Comparison of ENCODE assay signal across 16 cellular contexts in the genomic region with DNA sequence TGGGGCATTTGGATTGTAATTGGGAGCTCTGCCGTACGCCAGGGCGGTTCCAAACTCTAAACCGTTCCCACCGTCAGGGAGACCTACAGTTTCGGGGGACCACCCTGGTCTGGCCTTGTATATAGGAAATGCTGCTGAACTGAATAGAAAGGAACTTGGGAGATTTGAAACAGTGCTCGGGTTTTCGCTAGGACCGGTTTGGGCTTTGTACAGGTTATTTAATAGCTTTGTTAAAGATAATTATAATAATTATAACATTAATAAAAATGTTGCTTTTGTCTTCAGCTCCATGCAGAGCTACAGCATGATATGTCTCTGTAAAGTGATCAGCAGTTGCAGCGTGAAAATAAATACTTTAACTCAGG. TPM values are rescaled to one million over a fixed set of nuclear protein-coding genes. Genes with fewer than 3 reads are reported as not detected.
DNase-seq lines count a peak whose midpoint lies in the region; ATAC-seq and TF ChIP-seq lines count a peak whose summit lies in the region.
"Had no signal": no experiment of that assay in that cellular context is flagged by ENCODE, and none has a peak within 500 bp of the region (broad histone marks: within the 10 kb centered on the region; RNA-seq: fewer than 3 reads in every experiment).

No MANE protein-coding gene starts in this region.

- H3K4me3 Mint-ChIP-seq in naive thymus-derived CD4-positive, alpha-beta T cell, result peak overlapping the region; percentile 19 to 91 (median 56)

- intact Hi-C loops in left ventricle myocardium inferior (cut with micrococcal nuclease), result no loop called here
- intact Hi-C loops in left ventricle myocardium superior (cut with micrococcal nuclease), result no loop called here
- intact Hi-C loops in naive thymus-derived CD4-positive, alpha-beta T cell (cut with micrococcal nuclease), result loop anchor here (5.0 to 10.0 kb wide), 8 partner anchors 55 to 1385 kb away; a partner anchor contains a TSS

- peaks cover 64 to 69% (median 68%) of the 10 kb centered on the region in 5 donors for H3K27me3 Mint-ChIP-seq in naive thymus-derived CD4-positive, alpha-beta T cell

- H3K9me3 ChIP-seq in left ventricle myocardium inferior (replicated peaks) (no peaks in the 10 kb centered on the region), ectodermal cell (ENCODE audit: control insufficient read depth, low read length) (no peaks in the 10 kb centered on the region)
- no peaks in the 10 kb centered on the region for H3K9me3 ChIP-seq in naive thymus-derived CD4-positive, alpha-beta T cell (ENCODE audit: control insufficient read depth in 2 of 3, low read length in 3 of 3)
- H3K9me3 ChIP-seq: spleen, tibial artery had no signal

- peaks cover 0 to 7% (median 0%) of the 10 kb centered on the region in 11 donors for H3K9me3 Mint-ChIP-seq in naive thymus-derived CD4-positive, alpha-beta T cell
- H3K9me3 Mint-ChIP-seq: activated CD4-positive, alpha-beta T cell treated with anti-CD3 and anti-CD28 coated beads, Interleukin-2, amount 10 ng/mL, durations not matched to agents 24 days and 14 days; activated T-helper 2 cell treated with anti-CD3 and anti-CD28 coated beads, Interferon-gamma antibody, Interleukin-2, Interleukin-4, amounts not matched to agents 10 μg/mL and 5 μg/mL and 100 μg/mL, durations not matched to agents 14 hours and 24 hours and 36 hours had no signal

- no peak overlapping the region for H3K27ac Mint-ChIP-seq in naive thymus-derived CD4-positive, alpha-beta T cell
- H3K27ac Mint-ChIP-seq: activated T-helper 2 cell treated with anti-CD3 and anti-CD28 coated beads, Interferon-gamma antibody, Interleukin-2, Interleukin-4, amounts not matched to agents 10 μg/mL and 5 μg/mL and 100 μg/mL, durations not matched to agents 14 hours and 24 hours and 36 hours had no signal

- TF ChIP-seq CTCF in left ventricle myocardium inferior (IDR thresholded peaks at IDR 0.05; ENCODE audit: borderline replicate concordance), result no peak

- peak overlapping the region; percentile 70 for H3K4me3 ChIP-seq in left ventricle myocardium inferior
- H3K4me3 ChIP-seq in ectodermal cell (ENCODE audit: insufficient read depth, low read depth, low read length), result peak overlapping the region; percentile 76
- no peak overlapping the region for H3K4me3 ChIP-seq in naive thymus-derived CD4-positive, alpha-beta T cell (ENCODE audit: low read length)
- H3K4me3 ChIP-seq in urinary bladder (ENCODE audit: low read depth, low read length), result peak overlapping the region; percentile 50

- CTCF ChIA-PET in naive thymus-derived CD4-positive, alpha-beta T cell (lab: Charles Lee), result no interaction called here

- no peaks in the 10 kb centered on the region for H3K36me3 ChIP-seq in left ventricle myocardium inferior
- no peaks in the 10 kb centered on the region for H3K36me3 ChIP-seq in ectodermal cell (ENCODE audit: control insufficient read depth, insufficient read depth, low read length)
- no peaks in the 10 kb centered on the region for H3K36me3 ChIP-seq in naive thymus-derived CD4-positive, alpha-beta T cell (ENCODE audit: control insufficient read depth in 2 of 3, insufficient read depth in 3 of 3, low read length in 3 of 3)
- no peaks in the 10 kb centered on the region for H3K36me3 ChIP-seq in urinary bladder (ENCODE audit: insufficient read depth)
- H3K36me3 ChIP-seq: spleen, tibial artery had no signal

- H3K27me3 ChIP-seq in left ventricle myocardium inferior (ENCODE audit: low read depth) (peaks cover 98% of the 10 kb centered on the region), ectodermal cell (ENCODE audit: control insufficient read depth, insufficient read depth, low read length, poor library complexity, severe bottlenecking) (peaks cover 69% of the 10 kb centered on the region)
- H3K27me3 ChIP-seq in naive thymus-derived CD4-positive, alpha-beta T cell (ENCODE audit: control insufficient read depth in 2 of 2, insufficient read depth in 2 of 2, low read length in 2 of 2), result peaks cover 11 to 43% of the 10 kb centered on the region in 2 donors

- TF ChIP-seq POLR2A in GM18505 (IDR thresholded peaks at IDR 0.05; ENCODE audit: borderline replicate concordance, extremely low read depth, insufficient read depth, insufficient read length), result no peak

- H3K27ac ChIP-seq in left ventricle myocardium inferior (replicated peaks) (no peak overlapping the region), ectodermal cell (ENCODE audit: insufficient read depth, low read depth, low read length, poor library complexity, severe bottlenecking) (no peak overlapping the region), urinary bladder (ENCODE audit: low read depth) (no peak overlapping the region)
- H3K27ac ChIP-seq in naive thymus-derived CD4-positive, alpha-beta T cell (ENCODE audit: low read depth, low read length), result no peak overlapping the region
- H3K27ac ChIP-seq: spleen, tibial artery had no signal

- peaks cover 18 to 35% (median 26%) of the 10 kb centered on the region in 7 donors for H3K4me1 Mint-ChIP-seq in naive thymus-derived CD4-positive, alpha-beta T cell

- POLR2A ChIA-PET in naive thymus-derived CD4-positive, alpha-beta T cell (lab: Charles Lee), result interaction anchor here (0.7 kb wide), 1 partner anchor 32 kb away, joined by 3 read pairs; no protein-coding TSS in a partner anchor

- peaks cover 43% of the 10 kb centered on the region for H3K4me1 ChIP-seq in left ventricle myocardium inferior
- H3K4me1 ChIP-seq in ectodermal cell (ENCODE audit: control insufficient read depth, insufficient read depth, low read length), result peaks cover 6% of the 10 kb centered on the region
- H3K4me1 ChIP-seq in naive thymus-derived CD4-positive, alpha-beta T cell (ENCODE audit: control insufficient read depth in 2 of 2, insufficient read depth in 2 of 2, low read length in 2 of 2), result peaks cover 0 to 27% of the 10 kb centered on the region in 2 donors
- H3K4me1 ChIP-seq in urinary bladder (ENCODE audit: insufficient read depth), result peaks cover 6% of the 10 kb centered on the region

- WGBS in ectodermal cell, 2 experiments, result 2% methylated on average over 8 to 9 of the region's 10 CpGs
- WGBS in urinary bladder, result 34% methylated on average over 10 of the region's 10 CpGs

- no peak for ATAC-seq in left ventricle myocardium superior
- no peak for ATAC-seq in naive thymus-derived CD4-positive, alpha-beta T cell
- ATAC-seq in GM18505 (IDR thresholded peaks at IDR 0.05; ENCODE audit: unreplicated experiment), result no peak

- peaks cover 0 to 5% (median 0%) of the 10 kb centered on the region in 5 donors for H3K36me3 Mint-ChIP-seq in naive thymus-derived CD4-positive, alpha-beta T cell

- DNase-seq in left ventricle myocardium inferior (no peak), left ventricle myocardium superior (no peak), mucosa of gallbladder (ENCODE audit: low spot score) (no peak)
- DNase-seq in naive thymus-derived CD4-positive, alpha-beta T cell, result no peak
- DNase-seq in stimulated activated CD8-positive, alpha-beta memory T cell treated with anti-CD3 and anti-CD28 coated beads, Interleukin-4, amount 100 ng/mL, for 48 hours, result no peak
- DNase-seq: NCI-H2029 treated with DMSO at 0.1 percent for 48 hours, tibial artery had no signal

RNA-seq across cellular contexts. Expression of a gene that starts 2.4 kb away (rescaled TPM):
- total RNA-seq in left ventricle myocardium inferior (0.44 TPM), left ventricle myocardium superior (0.12 TPM), urinary bladder (0.42 TPM), mucosa of gallbladder (1.8 TPM)
- polyA plus RNA-seq in ectodermal cell (2013, experiment 1 of 4), result 43.4 TPM
- 38.4 TPM for polyA plus RNA-seq in ectodermal cell (2013, experiment 2 of 4)
- 52.2 TPM for polyA plus RNA-seq in ectodermal cell (2013, experiment 3 of 4)
- polyA plus RNA-seq in ectodermal cell (2013, experiment 4 of 4), result 48.8 TPM
- total RNA-seq in naive thymus-derived CD4-positive, alpha-beta T cell, result not detected
- polyA plus RNA-seq in naive thymus-derived CD4-positive, alpha-beta T cell, result not detected
- polyA plus RNA-seq in urinary bladder, result 2.8 TPM
- total RNA-seq: bronchial epithelial cell, spleen had no signal

RNA-seq across cellular contexts. Expression of a gene that starts 52.6 kb away (rescaled TPM):
- total RNA-seq in left ventricle myocardium inferior (0.82 TPM), left ventricle myocardium superior (1.2 TPM), urinary bladder (not detected), mucosa of gallbladder (0.86 TPM)
- polyA plus RNA-seq in ectodermal cell (2013, experiment 1 of 4), result 5.4 TPM
- polyA plus RNA-seq in ectodermal cell (2013, experiment 2 of 4), result 4.5 TPM
- polyA plus RNA-seq in ectodermal cell (2013, experiment 3 of 4), result 3.5 TPM
- 4.7 TPM for polyA plus RNA-seq in ectodermal cell (2013, experiment 4 of 4)
- total RNA-seq in naive thymus-derived CD4-positive, alpha-beta T cell, result not detected
- polyA plus RNA-seq in naive thymus-derived CD4-positive, alpha-beta T cell, result not detected
- 0.77 TPM for polyA plus RNA-seq in urinary bladder
- total RNA-seq: activated CD4-positive, alpha-beta T cell treated with anti-CD3 and anti-CD28 coated beads, Interleukin-2, amount 10 ng/mL, durations not matched to agents 24 days and 14 days; activated T-helper 2 cell treated with anti-CD3 and anti-CD28 coated beads, Interferon-gamma antibody, Interleukin-2, Interleukin-4, amounts not matched to agents 10 μg/mL and 5 μg/mL and 100 μg/mL, durations not matched to agents 14 hours and 24 hours and 36 hours; glomerular endothelial cell; omental fat pad; spleen had no signal

Comparison
In these comparisons a context has a peak if more than half of its experiments do, and no peak if none do; other contexts are left out.
1. intact Hi-C loops: an anchor here in naive thymus-derived CD4-positive, alpha-beta T cell (5.0 to 10.0 kb wide); none called in left ventricle myocardium inferior and left ventricle myocardium superior.